1 cellular context compared by ENCODE assay signal in genomic region chr13:76942363-76942762, GRCh38.
A peak's percentile ranks its signal among the peaks of the same experiment; 100 is the strongest.
TF ChIP-seq lines count a peak whose summit lies in the region.

No MANE protein-coding gene starts in this region.

TF ChIP-seq in GM12878, 131 proteins besides CTCF, POLR2A, EP300 and RAD21:
- TF ChIP-seq MTA2 (IDR thresholded peaks at IDR 0.05; ENCODE audit: low read depth) (peak; percentile 75), POLR2AphosphoS2 (IDR thresholded peaks at IDR 0.05; ENCODE audit: low read depth, low read length) (no peak), BHLHE40 (IDR thresholded peaks at IDR 0.05; ENCODE audit: borderline replicate concordance in 1 of 2, low read depth in 2 of 2, low read length in 1 of 2) (peak in 1 of 2 experiments; percentile 55; a peak in 2 of 4 replicates)
